In genomic region chr5:172788771-172789686, GRCh38 we compare ENCODE assay signal across 11 cellular contexts. TPM values are rescaled to one million over a fixed set of nuclear protein-coding genes. Genes with fewer than 3 reads are reported as not detected.
DNase-seq lines count a peak whose midpoint lies in the region; ATAC-seq and TF ChIP-seq lines count a peak whose summit lies in the region.
"Had no signal": no experiment of that assay in that cellular context is flagged by ENCODE, and none has a peak within 500 bp of the region (broad histone marks: within the 10 kb centered on the region; RNA-seq: fewer than 3 reads in every experiment).

No MANE protein-coding gene starts in this region.

- WGBS in liver, result 32% methylated on average over 21 of the region's 21 CpGs

- peaks cover 16 to 22% of the 10 kb centered on the region in 2 donors for H3K4me1 Mint-ChIP-seq in stimulated activated naive B cell treated with anti-CD40 and anti-IgM and Interleukin-4, amounts not matched to agents 10 μg/mL and 1 μg/mL and 100 μg/mL, for 72 hours

- no peaks in the 10 kb centered on the region for H3K79me2 ChIP-seq in HCT116 (ENCODE audit: insufficient read depth, low read length)

- no peaks in the 10 kb centered on the region for H3K9me3 ChIP-seq in HCT116 (ENCODE audit: control insufficient read depth in 1 of 2, insufficient read depth in 1 of 2, low read depth in 1 of 2, low read length in 2 of 2)
- no peaks in the 10 kb centered on the region for H3K9me3 ChIP-seq in liver (ENCODE audit: control insufficient read depth in 4 of 4, low read length in 3 of 4)
- H3K9me3 ChIP-seq in BE2C, result no peaks in the 10 kb centered on the region

- TF ChIP-seq POLR2A in HCT116 (IDR thresholded peaks at IDR 0.05; ENCODE audit: borderline replicate concordance, extremely low read depth, insufficient read depth, insufficient read length), result no peak

- CTCF ChIA-PET in HCT116 (lab: Charles Lee), result no interaction called here

- H3K9me2 ChIP-seq in HCT116 (ENCODE audit: insufficient read depth), result no peaks in the 10 kb centered on the region

- H2AFZ ChIP-seq in HCT116 (ENCODE audit: low read depth, low read length, poor library complexity, severe bottlenecking), result no peak overlapping the region

- RAD21 ChIA-PET in HCT116 (lab: Charles Lee; ENCODE audit: low non-redundant PET in 1 of 2, low total read pairs in 2 of 2, uncharacterized antibody in 2 of 2, unreplicated experiment in 2 of 2), result no interaction called here

- peaks cover 2 to 6% of the 10 kb centered on the region in 2 donors for H3K36me3 Mint-ChIP-seq in stimulated activated naive B cell treated with anti-CD40 and anti-IgM and Interleukin-4, amounts not matched to agents 10 μg/mL and 1 μg/mL and 100 μg/mL, for 72 hours

- H3K27me3 Mint-ChIP-seq in stimulated activated naive B cell treated with anti-CD40 and anti-IgM and Interleukin-4, amounts not matched to agents 10 μg/mL and 1 μg/mL and 100 μg/mL, for 72 hours, result no peaks in the 10 kb centered on the region
- H3K27me3 Mint-ChIP-seq: activated CD4-positive, alpha-beta T cell treated with anti-CD3 and anti-CD28 coated beads for 36 hours had no signal

- H3K4me2 ChIP-seq in HCT116 (ENCODE audit: low read length), result no peak overlapping the region

- ATAC-seq in HCT116, result peak; percentile 56
- peak; percentile 38 to 75 for ATAC-seq in stimulated activated naive B cell treated with anti-CD40 and anti-IgM and Interleukin-4, amounts not matched to agents 10 μg/mL and 1 μg/mL and 100 μg/mL, for 72 hours (replicated peaks)
- ATAC-seq: activated CD4-positive, alpha-beta T cell treated with anti-CD3 and anti-CD28 coated beads for 36 hours had no signal

- DNase-seq in HCT116 (ENCODE audit: low read depth, low spot score) (no peak), brain microvascular endothelial cell (no peak), BE2C (no peak), LoVo (ENCODE audit: low spot score) (no peak), T-helper 9 cell (no peak), H7 (no peak)
- no peak for DNase-seq in stimulated activated naive B cell treated with anti-CD40 and anti-IgM and Interleukin-4, amounts not matched to agents 10 μg/mL and 1 μg/mL and 100 μg/mL, for 72 hours
- DNase-seq: activated CD4-positive, alpha-beta T cell treated with anti-CD3 and anti-CD28 coated beads for 36 hours; HCEC 1CT; NCI-H187 had no signal

- H3K27ac ChIP-seq in HCT116 (ENCODE audit: low read depth, low read length), result peak overlapping the region; percentile 14; the same call in 1 of the 2 replicates
- H3K27ac ChIP-seq in brain microvascular endothelial cell, result peak overlapping the region; percentile 23
- H3K27ac ChIP-seq in liver (ENCODE audit: low read depth in 1 of 2, low read length in 2 of 2), result peak overlapping the region; percentile 80 to 84

- no peak overlapping the region for H3K4me3 Mint-ChIP-seq in stimulated activated naive B cell treated with anti-CD40 and anti-IgM and Interleukin-4, amounts not matched to agents 10 μg/mL and 1 μg/mL and 100 μg/mL, for 72 hours
- H3K4me3 Mint-ChIP-seq: activated CD4-positive, alpha-beta T cell treated with anti-CD3 and anti-CD28 coated beads for 36 hours had no signal

- no peak overlapping the region for H3K4me3 ChIP-seq in HCT116 (replicated peaks in 1 of 2; ENCODE audit: low read depth in 1 of 2, low read length in 2 of 2)
- H3K4me3 ChIP-seq in brain microvascular endothelial cell (ENCODE audit: low read depth, low read length), result no peak overlapping the region
- H3K4me3 ChIP-seq in liver (ENCODE audit: low read depth in 1 of 3, low read length in 3 of 3), result no peak overlapping the region
- no peak overlapping the region for H3K4me3 ChIP-seq in BE2C (ENCODE audit: low read depth, low read length)
- no peak overlapping the region for H3K4me3 ChIP-seq in H7 (ENCODE audit: insufficient read depth, low read depth, low read length)

- TF ChIP-seq CTCF in HCT116 (IDR thresholded peaks at IDR 0.05 in 2 of 3, conservative IDR thresholded peaks at IDR 0.05 in 1 of 3; ENCODE audit: borderline replicate concordance in 1 of 3, insufficient read depth in 1 of 3, low read depth in 2 of 3, low read length in 2 of 3) (no peak), brain microvascular endothelial cell (IDR thresholded peaks at IDR 0.05; ENCODE audit: low read depth, low read length, missing control alignments) (no peak), liver (IDR thresholded peaks at IDR 0.05; ENCODE audit: low read depth, low read length, missing input control) (no peak), BE2C (IDR thresholded peaks at IDR 0.05; ENCODE audit: low read depth, low read length) (no peak)

- in situ Hi-C loops in brain microvascular endothelial cell (cut with HindIII; ENCODE audit: low pct_ligation_motif_present, low sequenced_read_pairs), result no loop called here

- POLR2A ChIA-PET in HCT116 (lab: Charles Lee), result interaction anchor here (0.6 to 1.5 kb wide), 3 partner anchors 11 to 18 kb away, joined by 3 to 7 read pairs (median 7); partner anchors contain the start of gene DUSP1

- H3K27ac Mint-ChIP-seq in stimulated activated naive B cell treated with anti-CD40 and anti-IgM and Interleukin-4, amounts not matched to agents 10 μg/mL and 1 μg/mL and 100 μg/mL, for 72 hours, result peak overlapping the region; percentile 37
- H3K27ac Mint-ChIP-seq: activated CD4-positive, alpha-beta T cell treated with anti-CD3 and anti-CD28 coated beads for 36 hours had no signal

- H3K27me3 ChIP-seq in HCT116 (ENCODE audit: insufficient read depth, low read length), result no peaks in the 10 kb centered on the region
- no peaks in the 10 kb centered on the region for H3K27me3 ChIP-seq in brain microvascular endothelial cell (replicated peaks)
- H3K27me3 ChIP-seq in liver (ENCODE audit: control insufficient read depth in 4 of 4, insufficient read depth in 4 of 4, low read length in 3 of 4), result no peaks in the 10 kb centered on the region
- no peaks in the 10 kb centered on the region for H3K27me3 ChIP-seq in BE2C
- H3K27me3 ChIP-seq in H7 (ENCODE audit: control insufficient read depth, insufficient read depth, low read length), result no peaks in the 10 kb centered on the region

- H3K9me3 Mint-ChIP-seq in stimulated activated naive B cell treated with anti-CD40 and anti-IgM and Interleukin-4, amounts not matched to agents 10 μg/mL and 1 μg/mL and 100 μg/mL, for 72 hours, result peaks cover 2 to 3% of the 10 kb centered on the region in 2 donors

- H3K36me3 ChIP-seq in HCT116 (ENCODE audit: control insufficient read depth in 1 of 2, insufficient read depth in 2 of 2, low read length in 2 of 2), result no peaks in the 10 kb centered on the region
- H3K36me3 ChIP-seq in brain microvascular endothelial cell (replicated peaks), result no peaks in the 10 kb centered on the region
- no peaks in the 10 kb centered on the region for H3K36me3 ChIP-seq in liver (ENCODE audit: control insufficient read depth in 4 of 4, insufficient read depth in 3 of 4, low read depth in 1 of 4, low read length in 3 of 4)
- H3K36me3 ChIP-seq in BE2C, result no peaks in the 10 kb centered on the region
- H3K36me3 ChIP-seq in H7 (replicated peaks; ENCODE audit: control insufficient read depth, insufficient read depth, low read length), result no peaks in the 10 kb centered on the region

- intact Hi-C loops in HCT116 (cut with micrococcal nuclease), result no loop called here

- no peaks in the 10 kb centered on the region for H4K20me1 ChIP-seq in HCT116 (ENCODE audit: insufficient read depth)

- BruUV-seq in HCT116 (replicated peaks; lab: Mats Ljungman, UMichigan), result no TSS peak

- TF ChIP-seq RAD21 in HCT116 (IDR thresholded peaks at IDR 0.05; ENCODE audit: low read depth) (no peak), liver (IDR thresholded peaks at IDR 0.05) (peak; percentile 6 to 46)

- no peak overlapping the region for H3K9ac ChIP-seq in HCT116 (ENCODE audit: low read length)
- H3K9ac ChIP-seq in liver (ENCODE audit: low read depth in 1 of 2, low read length in 2 of 2), result peak overlapping the region; percentile 34 to 67

- peaks cover 3 to 29% of the 10 kb centered on the region in 2 experiments; a peak in 3 of 4 replicates for H3K4me1 ChIP-seq in HCT116 (ENCODE audit: control insufficient read depth in 1 of 2, insufficient read depth in 2 of 2, low read length in 2 of 2)
- peaks cover 7 to 38% (median 19%) of the 10 kb centered on the region in 4 donors for H3K4me1 ChIP-seq in liver (ENCODE audit: control insufficient read depth in 4 of 4, insufficient read depth in 4 of 4, low read length in 3 of 4)
- no peaks in the 10 kb centered on the region for H3K4me1 ChIP-seq in BE2C

TF ChIP-seq in HCT116, 20 proteins besides CTCF, POLR2A, EP300 and RAD21 (continues in another document):
- no peak for TF ChIP-seq EGR1 (IDR thresholded peaks at IDR 0.05; ENCODE audit: low read depth)
- TF ChIP-seq, protein P1, sequence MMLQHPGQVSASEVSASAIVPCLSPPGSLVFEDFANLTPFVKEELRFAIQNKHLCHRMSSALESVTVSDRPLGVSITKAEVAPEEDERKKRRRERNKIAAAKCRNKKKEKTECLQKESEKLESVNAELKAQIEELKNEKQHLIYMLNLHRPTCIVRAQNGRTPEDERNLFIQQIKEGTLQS (IDR thresholded peaks at IDR 0.05), result no peak

TF ChIP-seq in liver, 16 proteins besides CTCF, POLR2A, EP300 and RAD21 (continues in another document):
- no peak for TF ChIP-seq FOXA2 (IDR thresholded peaks at IDR 0.05)
- TF ChIP-seq RXRA (IDR thresholded peaks at IDR 0.05), result peak; percentile 54 to 74
- TF ChIP-seq NR2F2 (IDR thresholded peaks at IDR 0.05), result peak; percentile 71

RNA-seq across cellular contexts. Expression of gene DUSP1, which starts 18.0 kb away (rescaled TPM):
- 16.6 TPM for total RNA-seq in HCT116 (2021; ENCODE audit: unreplicated experiment)
- polyA plus RNA-seq in HCT116 (2012), result 55.8 and 144 TPM in 2 replicates
- 10 to 100 TPM; 53.2 to 95.0 TPM for total RNA-seq in liver
- 100 to 1,000 TPM; 124 to 237 TPM for polyA plus RNA-seq in liver
- 19.5 TPM for polyA plus RNA-seq in BE2C (2012; ENCODE audit: insufficient read depth, insufficient read length, low read depth)
- 11.5 and 15.4 TPM in 2 replicates for total RNA-seq in H7 (2014; rRNA removed; shearing (Covaris generic))

RNA-seq across cellular contexts. Expression of gene ERGIC1, which starts 45.0 kb away (rescaled TPM):
- total RNA-seq in HCT116 (2021; ENCODE audit: unreplicated experiment), result 73.3 TPM
- 85.5 and 90.7 TPM in 2 replicates for polyA plus RNA-seq in HCT116 (2012)
- 100 to 1,000 TPM in 1 of 2 donors, 10 to 100 TPM in 1; 45.4 to 149 TPM for total RNA-seq in liver
- polyA plus RNA-seq in liver, result 100 to 1,000 TPM in 1 of 2 donors, 10 to 100 TPM in 1; 53.1 to 155 TPM
- polyA plus RNA-seq in BE2C (2012; ENCODE audit: insufficient read depth, insufficient read length, low read depth), result 103 TPM
- total RNA-seq in H7 (2014; rRNA removed; shearing (Covaris generic)), result 97.7 and 102 TPM in 2 replicates

Comparison
In these comparisons a context has a peak if more than half of its experiments do, and no peak if none do; other contexts are left out.
1. H3K27ac ChIP-seq: peak in every context shown above with its lines; median percentile 82 in liver; 23 in brain microvascular endothelial cell; 14 in HCT116.